14 cellular contexts compared by ENCODE assay signal in genomic region chr2:230496891-230497290, GRCh38.
DNase-seq lines count a peak whose midpoint lies in the region; ATAC-seq and TF ChIP-seq lines count a peak whose summit lies in the region.
"Had no signal": no experiment of that assay in that cellular context is flagged by ENCODE, and none has a peak within 500 bp of the region (broad histone marks: within the 10 kb centered on the region; RNA-seq: fewer than 3 reads in every experiment).

No MANE protein-coding gene starts in this region.

- H3K4me3 ChIP-seq in mucosa of descending colon, result no peak overlapping the region
- H3K4me3 ChIP-seq: ovary had no signal

- no peak for TF ChIP-seq CTCF in GM20000 (IDR thresholded peaks at IDR 0.05; ENCODE audit: extremely low read depth, missing control alignments)
- no peak for TF ChIP-seq CTCF in mucosa of descending colon (IDR thresholded peaks at IDR 0.05)

- ATAC-seq in mucosa of descending colon (peak; percentile 51), HG03025 (IDR thresholded peaks at IDR 0.05; ENCODE audit: low FRiP score, unreplicated experiment) (no peak)
- ATAC-seq: HCT116 had no signal

- no peaks in the 10 kb centered on the region for H3K36me3 ChIP-seq in mucosa of descending colon (ENCODE audit: low read depth)
- H3K36me3 ChIP-seq: ovary had no signal

- no peaks in the 10 kb centered on the region for H3K9me3 ChIP-seq in mucosa of descending colon
- H3K9me3 ChIP-seq: ovary had no signal

- DNase-seq in SIG-M5 treated with dmso at 0.1 percent for 504 hours (lab: John Stamatoyannopoulos, UW; ENCODE audit: unreplicated experiment) (peak; percentile 27), SIG-M5 (lab: John Stamatoyannopoulos, UW) (no peak), GM20000 (ENCODE audit: low spot score) (peak; percentile 32), Kasumi-1 (lab: John Stamatoyannopoulos, UW) (peak; percentile 6 to 13), mucosa of descending colon (no peak), HuH-7 (ENCODE audit: low spot score) (no peak), NCI-H1417 (lab: John Stamatoyannopoulos, UW) (no peak)
- DNase-seq: DND-41; NCI-H774; ovary; stimulated activated CD4-positive, alpha-beta T cell treated with anti-CD3 and anti-CD28 coated beads, Interleukin-2, amount 100 ng/mL, for 48 hours; substantia nigra had no signal

- intact Hi-C loops in mucosa of descending colon (cut with DNase I, micrococcal nuclease), result no loop called here

- H3K4me1 ChIP-seq in mucosa of descending colon (ENCODE audit: low read depth), result no peaks in the 10 kb centered on the region

Comparison
In these comparisons a context has a peak if more than half of its experiments do, and no peak if none do; other contexts are left out.
1. DNase-seq: peak in SIG-M5 treated with dmso at 0.1 percent for 504 hours (single experiment), GM20000 (single experiment) and Kasumi-1 (2 of 2); none in SIG-M5 (single experiment), mucosa of descending colon (0 of 3), HuH-7 (single experiment) and NCI-H1417 (0 of 3).